17 cellular contexts compared by ENCODE assay signal in genomic region chr22:48459859-48460823, GRCh38.
DNase-seq lines count a peak whose midpoint lies in the region; TF ChIP-seq lines count a peak whose summit lies in the region.
"Had no signal": no experiment of that assay in that cellular context is flagged by ENCODE, and none has a peak within 500 bp of the region (broad histone marks: within the 10 kb centered on the region; RNA-seq: fewer than 3 reads in every experiment).

No MANE protein-coding gene starts in this region.

- POLR2A ChIA-PET in Caco-2 (lab: Charles Lee) = no interaction called here

- H3K36me3 Mint-ChIP-seq in immature natural killer cell (no peaks in the 10 kb centered on the region), Caco-2 (ENCODE audit: insufficient read depth, unreplicated experiment) (no peaks in the 10 kb centered on the region)
- H3K36me3 Mint-ChIP-seq: CD14-positive monocyte; CD4-positive, alpha-beta memory T cell; IgD-negative memory B cell had no signal

- no peak overlapping the region for H3K14ac ChIP-seq in neuronal stem cell (ENCODE audit: low read length)

- no peak overlapping the region for H4K91ac ChIP-seq in neuronal stem cell (ENCODE audit: low read depth, low read length, poor library complexity)

- H3K9ac ChIP-seq in neuronal stem cell (ENCODE audit: low read depth, low read length, poor library complexity) = no peak overlapping the region
- H3K9ac ChIP-seq: BLaER1 had no signal

- H3K4me2 ChIP-seq in neuronal stem cell (ENCODE audit: insufficient read depth, low read length, poor library complexity, severe bottlenecking) = no peak overlapping the region
- H3K4me2 ChIP-seq: A549, BLaER1 had no signal

- H3K4ac ChIP-seq in neuronal stem cell (ENCODE audit: low read length) = no peak overlapping the region

- no peak overlapping the region for H2BK12ac ChIP-seq in neuronal stem cell (ENCODE audit: low read length)

- H3K27me3 ChIP-seq in neuronal stem cell (ENCODE audit: control insufficient read depth in 3 of 3, insufficient read depth in 3 of 3, low read depth in 1 of 3, low read length in 3 of 3) (peaks cover 0 to 11% (median 0%) of the 10 kb centered on the region in 3 experiments), Caco-2 (replicated peaks; ENCODE audit: control insufficient read depth, insufficient read depth, low read length) (no peaks in the 10 kb centered on the region)
- H3K27me3 ChIP-seq: BLaER1 had no signal

- no peak overlapping the region for H3K4me3 ChIP-seq in neuronal stem cell (ENCODE audit: low read length in 2 of 2)
- H3K4me3 ChIP-seq in Caco-2 (ENCODE audit: low read depth, low read length) = no peak overlapping the region
- H3K4me3 ChIP-seq: A549, BLaER1, GM12878 had no signal

- no peaks in the 10 kb centered on the region for H3K4me1 Mint-ChIP-seq in immature natural killer cell
- no peaks in the 10 kb centered on the region for H3K4me1 Mint-ChIP-seq in Caco-2 (ENCODE audit: low read depth, unreplicated experiment)
- H3K4me1 Mint-ChIP-seq: CD14-positive monocyte; CD4-positive, alpha-beta memory T cell; IgD-negative memory B cell had no signal

- intact Hi-C loops in Caco-2 (cut with micrococcal nuclease; ENCODE audit: unreplicated experiment) = no loop called here

- H3K4me1 ChIP-seq in neuronal stem cell (ENCODE audit: control insufficient read depth in 2 of 2, insufficient read depth in 1 of 2, low read depth in 1 of 2, low read length in 2 of 2) = peaks cover 0 to 2% of the 10 kb centered on the region in 2 donors
- no peaks in the 10 kb centered on the region for H3K4me1 ChIP-seq in Caco-2
- H3K4me1 ChIP-seq: BLaER1 had no signal

- H2BK5ac ChIP-seq in neuronal stem cell (ENCODE audit: low read length) = no peak overlapping the region

- H2BK120ac ChIP-seq in neuronal stem cell (ENCODE audit: low read depth, low read length) = no peak overlapping the region

- no peak overlapping the region for H3K27ac ChIP-seq in neuronal stem cell (replicated peaks; ENCODE audit: low read length)
- H3K27ac ChIP-seq: 22Rv1, BLaER1 had no signal

- H3K9me3 Mint-ChIP-seq in immature natural killer cell (no peaks in the 10 kb centered on the region), Caco-2 (ENCODE audit: unreplicated experiment) (no peaks in the 10 kb centered on the region)
- H3K9me3 Mint-ChIP-seq: CD14-positive monocyte, H9 had no signal

- CTCF ChIA-PET in Caco-2 (lab: Charles Lee) = no interaction called here

- H3K27ac Mint-ChIP-seq in immature natural killer cell (no peak overlapping the region), Caco-2 (ENCODE audit: unreplicated experiment) (no peak overlapping the region)
- H3K27ac Mint-ChIP-seq: CD14-positive monocyte; CD4-positive, alpha-beta memory T cell; H9; IgD-negative memory B cell had no signal

- no TSS peak for BruUV-seq in Caco-2 (replicated peaks; lab: Mats Ljungman, UMichigan)

- no peaks in the 10 kb centered on the region for H3K79me1 ChIP-seq in neuronal stem cell (ENCODE audit: low read depth, low read length)

- H3K4me3 Mint-ChIP-seq in immature natural killer cell = no peak overlapping the region
- H3K4me3 Mint-ChIP-seq in Caco-2 (ENCODE audit: unreplicated experiment) = no peak overlapping the region
- H3K4me3 Mint-ChIP-seq: CD14-positive monocyte; CD4-positive, alpha-beta memory T cell; H9; IgD-negative memory B cell had no signal

- H3K27me3 Mint-ChIP-seq in immature natural killer cell (ENCODE audit: low read depth in 3 of 3) (peaks cover 0 to 6% (median 1%) of the 10 kb centered on the region in 3 donors), Caco-2 (ENCODE audit: insufficient read depth, unreplicated experiment) (peaks cover 6% of the 10 kb centered on the region)

- DNase-seq in activated effector memory CD4-positive, alpha-beta T cell treated with anti-CD3 and anti-CD28 coated beads, Interleukin-2, amount 50 U/mL, for 16 hours = peak; percentile 52
- no peak for DNase-seq in activated effector memory CD4-positive, alpha-beta T cell treated with Interleukin-2 at 50 U/mL for 16 hours
- peak; percentile 65 for DNase-seq in cerebellum (ENCODE audit: low spot score)
- DNase-seq in neuronal stem cell (ENCODE audit: low spot score) = no peak
- DNase-seq in NCI-H2196 (lab: John Stamatoyannopoulos, UW; ENCODE audit: unreplicated experiment) = no peak
- no peak for DNase-seq in immature natural killer cell
- no peak for DNase-seq in Caco-2
- DNase-seq: Calu3; CD4-positive, alpha-beta memory T cell; DMS79 treated with DMSO at 0.1 percent for 48 hours; H9 had no signal

- no peak overlapping the region for H2BK15ac ChIP-seq in neuronal stem cell (ENCODE audit: low read length)

- H3K18ac ChIP-seq in neuronal stem cell (ENCODE audit: low read length) = peak overlapping the region; percentile 53

- TF ChIP-seq CTCF in Caco-2 (IDR thresholded peaks at IDR 0.05; ENCODE audit: insufficient read depth in 1 of 2, low read depth in 1 of 2, low read length in 1 of 2, severe bottlenecking in 1 of 2, unreplicated experiment in 1 of 2) = no peak

- H2AK5ac ChIP-seq in neuronal stem cell (ENCODE audit: low read depth, low read length) = no peak overlapping the region

- WGBS in neuronal stem cell (ENCODE audit: extremely low coverage in 2 of 2, insufficient read length in 2 of 2, insufficient replicate concordance in 1 of 2), 2 donors = no CpG with 5 or more reads among the region's 21 CpGs

- H3K36me3 ChIP-seq in neuronal stem cell (replicated peaks in 1 of 2; ENCODE audit: control insufficient read depth in 2 of 2, insufficient read depth in 2 of 2, low read length in 2 of 2) (no peaks in the 10 kb centered on the region), Caco-2 (ENCODE audit: control insufficient read depth, insufficient read depth, low read length) (no peaks in the 10 kb centered on the region)
- H3K36me3 ChIP-seq: BLaER1 had no signal

- H3K9me3 ChIP-seq in neuronal stem cell (replicated peaks in 1 of 2; ENCODE audit: control insufficient read depth in 2 of 2, insufficient read depth in 1 of 2, low read depth in 1 of 2, low read length in 2 of 2) (no peaks in the 10 kb centered on the region), Caco-2 (no peaks in the 10 kb centered on the region)
- H3K9me3 ChIP-seq: A549, BLaER1 had no signal

- H4K8ac ChIP-seq in neuronal stem cell (ENCODE audit: low read depth, low read length) = no peak overlapping the region

- H3K23ac ChIP-seq in neuronal stem cell (ENCODE audit: low read depth, low read length, poor library complexity) = no peak overlapping the region

- no peak overlapping the region for H2AFZ ChIP-seq in neuronal stem cell (ENCODE audit: low read length)

Comparison
In these comparisons a context has a peak if more than half of its experiments do, and no peak if none do; other contexts are left out.
1. DNase-seq: peak in activated effector memory CD4-positive, alpha-beta T cell treated with anti-CD3 and anti-CD28 coated beads, Interleukin-2, amount 50 U/mL, for 16 hours (single experiment) and cerebellum (single experiment); none in activated effector memory CD4-positive, alpha-beta T cell treated with Interleukin-2 at 50 U/mL for 16 hours (single experiment), neuronal stem cell (single experiment), NCI-H2196 (single experiment), immature natural killer cell (0 of 3) and Caco-2 (0 of 2).